9 cellular contexts compared by ENCODE assay signal in the genomic region with DNA sequence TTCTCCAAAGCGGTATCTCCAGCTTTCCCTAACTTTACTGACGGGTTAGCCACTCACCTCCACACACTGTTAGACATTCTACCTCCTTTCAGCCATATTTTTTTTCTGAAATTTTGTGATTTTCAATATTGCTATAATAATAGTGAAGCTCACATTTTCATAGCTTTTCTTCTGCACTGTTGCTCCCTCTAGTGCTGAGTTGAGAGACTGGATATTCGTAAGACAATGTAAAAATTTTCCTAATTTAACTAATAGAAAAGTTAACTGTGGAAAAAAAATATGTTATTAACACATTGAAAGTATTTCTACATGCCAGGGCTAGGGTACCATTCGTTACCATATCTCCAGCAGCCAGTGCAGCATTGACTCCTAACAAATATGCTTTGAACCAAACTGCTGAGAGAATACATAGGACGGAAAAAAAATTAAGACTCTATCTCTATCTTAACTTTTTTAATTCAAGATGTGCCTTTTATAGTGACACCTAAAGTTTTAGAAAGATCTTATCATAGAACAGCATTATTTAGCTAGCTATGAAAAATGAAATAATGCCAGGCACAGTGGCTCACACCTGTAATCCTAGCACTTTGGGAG. TPM values are rescaled to one million over a fixed set of nuclear protein-coding genes. Genes with fewer than 3 reads are reported as not detected.
A peak's percentile ranks its signal among the peaks of the same experiment; 100 is the strongest.
DNase-seq lines count a peak whose midpoint lies in the region; ATAC-seq and TF ChIP-seq lines count a peak whose summit lies in the region.
"Had no signal": no experiment of that assay in that cellular context is flagged by ENCODE, and none has a peak within 500 bp of the region (broad histone marks: within the 10 kb centered on the region; RNA-seq: fewer than 3 reads in every experiment).

No MANE protein-coding gene starts in this region.

- no peaks in the 10 kb centered on the region for H3K9me3 ChIP-seq in neural progenitor cell (ENCODE audit: low read depth)

- H2AFZ ChIP-seq in neural progenitor cell (replicated peaks): no peak overlapping the region

- no peaks in the 10 kb centered on the region for H3K27me3 ChIP-seq in neural progenitor cell

- H3K4me3 Mint-ChIP-seq in neural progenitor cell: no peak overlapping the region
- H3K4me3 Mint-ChIP-seq: activated naive CD4-positive, alpha-beta T cell treated with anti-CD3 and anti-CD28 coated beads, Interleukin-2, amount 50 U/mL, for 24 hours had no signal

- peaks cover 15% of the 10 kb centered on the region for H3K4me1 ChIP-seq in neural progenitor cell

- H3K4me3 ChIP-seq in choroid plexus epithelial cell (ENCODE audit: low read depth, low read length) (no peak overlapping the region), neural progenitor cell (no peak overlapping the region)

- no peak overlapping the region for H3K4me2 ChIP-seq in neural progenitor cell

- H3K9ac ChIP-seq in neural progenitor cell: no peak overlapping the region

- no peaks in the 10 kb centered on the region for H4K20me1 ChIP-seq in neural progenitor cell (ENCODE audit: low read depth)

- no peaks in the 10 kb centered on the region for H3F3A ChIP-seq in neural progenitor cell (ENCODE audit: low read depth)

- no peak overlapping the region for H3K27ac ChIP-seq in neural progenitor cell

- TF ChIP-seq CTCF in choroid plexus epithelial cell (conservative IDR thresholded peaks at IDR 0.05; ENCODE audit: low read depth, low read length) (peak; percentile 71), neural progenitor cell (IDR thresholded peaks at IDR 0.05) (peak; percentile 62)

- H3K27me3 Mint-ChIP-seq in neural progenitor cell (ENCODE audit: insufficient read depth, low read depth): peaks cover 2% of the 10 kb centered on the region

- H3K9me3 Mint-ChIP-seq in neural progenitor cell: no peaks in the 10 kb centered on the region
- H3K9me3 Mint-ChIP-seq: activated naive CD4-positive, alpha-beta T cell treated with anti-CD3 and anti-CD28 coated beads, Interleukin-2, amount 50 U/mL, for 24 hours had no signal

- peak; percentile 24 for DNase-seq in D341Med (ENCODE audit: low spot score)
- DNase-seq in LHCN-M2 (ENCODE audit: low read depth): peak; percentile 34
- peak; percentile 75 for DNase-seq in choroid plexus epithelial cell (ENCODE audit: low read depth)
- DNase-seq in neural progenitor cell (ENCODE audit: low spot score): no peak
- no peak for DNase-seq in NK-92 treated with Interleukin-12 subunit alpha and Interleukin-12 subunit beta, amount 100 ng/mL, for 24 hours (lab: John Stamatoyannopoulos, UW)
- no peak for DNase-seq in islet precursor cell
- DNase-seq in KG1 (lab: John Stamatoyannopoulos, UW): no peak

- no peak overlapping the region for H3K27ac Mint-ChIP-seq in neural progenitor cell
- H3K27ac Mint-ChIP-seq: activated naive CD4-positive, alpha-beta T cell treated with anti-CD3 and anti-CD28 coated beads, Interleukin-2, amount 50 U/mL, for 24 hours had no signal

- H3K4me1 Mint-ChIP-seq in neural progenitor cell: peaks cover 24% of the 10 kb centered on the region

- no peak for ATAC-seq in HG03565 (IDR thresholded peaks at IDR 0.05; ENCODE audit: unreplicated experiment)

- no peaks in the 10 kb centered on the region for H3K36me3 Mint-ChIP-seq in neural progenitor cell
- H3K36me3 Mint-ChIP-seq: activated naive CD4-positive, alpha-beta T cell treated with anti-CD3 and anti-CD28 coated beads, Interleukin-2, amount 50 U/mL, for 24 hours had no signal

- no peaks in the 10 kb centered on the region for H3K79me2 ChIP-seq in neural progenitor cell (ENCODE audit: low read depth)

- H3K36me3 ChIP-seq in neural progenitor cell: no peaks in the 10 kb centered on the region

RNA-seq across cellular contexts. Expression of a gene that starts 48.7 kb away (rescaled TPM):
- total RNA-seq in LHCN-M2 (2014; rRNA removed): 0.23 and 0.26 TPM in 2 replicates
- 0.04 TPM for polyA plus RNA-seq in LHCN-M2 (2012)
- total RNA-seq in neural progenitor cell (ENCODE audit: low replicate concordance): not detected in 2 replicates

RNA-seq across cellular contexts. Expression of a gene that starts 56.1 kb away (rescaled TPM):
- total RNA-seq in LHCN-M2 (2014; rRNA removed) (47.9 and 48.3 TPM in 2 replicates), neural progenitor cell (ENCODE audit: low replicate concordance) (32.5 and 38.2 TPM in 2 replicates)
- polyA plus RNA-seq in LHCN-M2 (2012): 29.4 TPM

Comparison
In these comparisons a context has a peak if more than half of its experiments do, and no peak if none do; other contexts are left out.
1. DNase-seq: peak in D341Med (single experiment), LHCN-M2 (single experiment) and choroid plexus epithelial cell (single experiment); none in neural progenitor cell (single experiment), NK-92 treated with Interleukin-12 subunit alpha and Interleukin-12 subunit beta, amount 100 ng/mL, for 24 hours (single experiment), islet precursor cell (single experiment) and KG1 (single experiment).